11 cellular contexts compared by ENCODE assay signal in genomic region chrX:149532868-149533267, GRCh38. TPM values are rescaled to one million over a fixed set of nuclear protein-coding genes. Genes with fewer than 3 reads are reported as not detected.
"Had no signal": no experiment of that assay in that cellular context is flagged by ENCODE, and none has a peak within 500 bp of the region (broad histone marks: within the 10 kb centered on the region; RNA-seq: fewer than 3 reads in every experiment).

No MANE protein-coding gene starts in this region.

RNA-seq across cellular contexts. Expression of gene HSFX3, which starts 16.9 kb away (rescaled TPM):
- total RNA-seq: OCI-LY7, PC-3, PC-9, Peyer's patch, Right ventricle myocardium inferior, Right ventricle myocardium superior, RPMI7951, SJCRH30, SJSA1, SK-MEL-5 had no signal
- polyA plus RNA-seq: SK-N-SH had no signal

RNA-seq across cellular contexts. Expression of gene MAGEA9B, which starts 54.4 kb away (rescaled TPM):
- total RNA-seq: OCI-LY7, PC-3, PC-9, Peyer's patch, Right ventricle myocardium inferior, Right ventricle myocardium superior, RPMI7951, SJCRH30, SJSA1, SK-MEL-5 had no signal
